ENCODE assay signal across 1 cellular context in genomic region chr6:153150767-153151440, GRCh38.
A peak's percentile ranks its signal among the peaks of the same experiment; 100 is the strongest.
TF ChIP-seq lines count a peak whose summit lies in the region.

No MANE protein-coding gene starts in this region.

TF ChIP-seq in HepG2, 621 proteins besides CTCF, POLR2A, EP300 and RAD21:
- TF ChIP-seq KLF13 (CRISPR knock-in tag; IDR thresholded peaks at IDR 0.05): no peak
- TF ChIP-seq ZNF766 (CRISPR knock-in tag; IDR thresholded peaks at IDR 0.05; ENCODE audit: borderline replicate concordance): 0 out of 2 replicates have a peak, but pooled peaks have one; percentile 37
- no peak for TF ChIP-seq THAP9 (CRISPR knock-in tag; IDR thresholded peaks at IDR 0.05; ENCODE audit: borderline replicate concordance)
- TF ChIP-seq ZBTB33 (CRISPR knock-in tag; IDR thresholded peaks at IDR 0.05): no peak
- TF ChIP-seq ZFP91 (CRISPR knock-in tag; IDR thresholded peaks at IDR 0.05; ENCODE audit: borderline replicate concordance): 0 out of 2 replicates have a peak, but pooled peaks have one; percentile 2
- 0 out of 2 replicates have a peak, but pooled peaks have one; percentile 39 for TF ChIP-seq ZNF891 (CRISPR knock-in tag; IDR thresholded peaks at IDR 0.05)
- 0 out of 2 replicates have a peak, but pooled peaks have one; percentile 33 for TF ChIP-seq ISL2 (CRISPR knock-in tag; IDR thresholded peaks at IDR 0.05)
- TF ChIP-seq ZBTB14 (CRISPR knock-in tag; IDR thresholded peaks at IDR 0.05): no peak
- TF ChIP-seq ZFP90 (CRISPR knock-in tag; IDR thresholded peaks at IDR 0.05; ENCODE audit: borderline replicate concordance): peak; percentile 30; the same call in 1 of the 2 replicates
- TF ChIP-seq PBX2 (CRISPR knock-in tag; IDR thresholded peaks at IDR 0.05): no peak
- TF ChIP-seq FOXO4 (CRISPR knock-in tag; conservative IDR thresholded peaks at IDR 0.05): 0 out of 2 replicates have a peak, but pooled peaks have one; percentile 76
- TF ChIP-seq MEIS2 (CRISPR knock-in tag; IDR thresholded peaks at IDR 0.05): 0 out of 2 replicates have a peak, but pooled peaks have one; percentile 29
- no peak for TF ChIP-seq KDM5A (IDR thresholded peaks at IDR 0.05; ENCODE audit: borderline replicate concordance, low read length)
- TF ChIP-seq GABPA (IDR thresholded peaks at IDR 0.05; ENCODE audit: low read depth, low read length): no peak
- TF ChIP-seq GABPA (CRISPR knock-in tag; IDR thresholded peaks at IDR 0.05; ENCODE audit: low read depth): 0 out of 2 replicates have a peak, but pooled peaks have one; percentile 18
- TF ChIP-seq ZBTB34 (CRISPR knock-in tag; IDR thresholded peaks at IDR 0.05): no peak
- 0 out of 2 replicates have a peak, but pooled peaks have one; percentile 21 for TF ChIP-seq MYC (CRISPR knock-in tag; IDR thresholded peaks at IDR 0.05; ENCODE audit: borderline replicate concordance)
- no peak for TF ChIP-seq RBFOX2 (IDR thresholded peaks at IDR 0.05; ENCODE audit: low read depth, low read length)
- TF ChIP-seq KDM3A (CRISPR knock-in tag; IDR thresholded peaks at IDR 0.05; ENCODE audit: low read depth): no peak
- peak; percentile 4; the same call in 1 of the 2 replicates for TF ChIP-seq YEATS4 (CRISPR knock-in tag; IDR thresholded peaks at IDR 0.05; ENCODE audit: borderline replicate concordance)
TF ChIP-seq in HepG2: peak in this region for 10.
